8 cellular contexts compared by ENCODE assay signal in genomic region chr2:61855178-61855523, GRCh38. TPM values are rescaled to one million over a fixed set of nuclear protein-coding genes. Genes with fewer than 3 reads are reported as not detected.
A peak's percentile ranks its signal among the peaks of the same experiment; 100 is the strongest.
DNase-seq lines count a peak whose midpoint lies in the region; ATAC-seq and TF ChIP-seq lines count a peak whose summit lies in the region.

No MANE protein-coding gene starts in this region.

- H3K4me3 ChIP-seq in BLaER1 (peak overlapping the region; percentile 83; the same call in 1 of the 2 replicates), HEK293 (ENCODE audit: low read depth, low read length) (peak overlapping the region; percentile 90), right cardiac atrium (ENCODE audit: low read length) (peak overlapping the region; percentile 79), skeletal muscle cell (ENCODE audit: low read depth, low read length) (peak overlapping the region; percentile 89)

- no peaks in the 10 kb centered on the region for H3K27me3 Mint-ChIP-seq in activated CD8-positive, alpha-beta T cell treated with anti-CD3 and anti-CD28 coated beads for 36 hours

- H3K9ac ChIP-seq in BLaER1: peak overlapping the region; percentile 75

- peak overlapping the region; percentile 92 for H3K4me2 ChIP-seq in BLaER1

- peaks cover 15% of the 10 kb centered on the region for H3K4me1 ChIP-seq in BLaER1
- no peaks in the 10 kb centered on the region for H3K4me1 ChIP-seq in HEK293 (ENCODE audit: control insufficient read depth, insufficient read depth, low read length)
- H3K4me1 ChIP-seq in right cardiac atrium (ENCODE audit: control insufficient read depth, insufficient read depth, low read length): no peaks in the 10 kb centered on the region

- 0 out of 2 replicates have a peak, but pooled peaks have one; percentile 25 for TF ChIP-seq CTCF in HEK293 (tag by site-specific recombination; IDR thresholded peaks at IDR 0.05)
- no peak for TF ChIP-seq CTCF in activated CD8-positive, alpha-beta T cell treated with anti-CD3 and anti-CD28 coated beads for 36 hours (IDR thresholded peaks at IDR 0.05)

- H3K4me1 Mint-ChIP-seq in activated CD8-positive, alpha-beta T cell treated with anti-CD3 and anti-CD28 coated beads for 36 hours (ENCODE audit: low read depth): peaks cover 20% of the 10 kb centered on the region

- no peaks in the 10 kb centered on the region for H4K20me1 ChIP-seq in BLaER1

- WGBS in right cardiac atrium: 32% methylated on average over 9 of the region's 9 CpGs

- H3K36me3 Mint-ChIP-seq in activated CD8-positive, alpha-beta T cell treated with anti-CD3 and anti-CD28 coated beads for 36 hours (ENCODE audit: low read depth): peaks cover 11% of the 10 kb centered on the region

- H3K27ac ChIP-seq in BLaER1 (0 out of 2 replicates have a peak overlapping the region, but pooled peaks have one; percentile 16), HEK293 (ENCODE audit: extremely low read depth, low read depth, low read length) (peak overlapping the region; percentile 59), right cardiac atrium (ENCODE audit: low read length) (peak overlapping the region; percentile 25)

- no peak for ATAC-seq in activated CD8-positive, alpha-beta T cell treated with anti-CD3 and anti-CD28 coated beads for 36 hours
- ATAC-seq in right cardiac atrium: peak in 1 of 2 donors; percentile 0
- ATAC-seq in HG03354 (IDR thresholded peaks at IDR 0.05; ENCODE audit: poor library complexity, severe bottlenecking, unreplicated experiment): no peak

- no peaks in the 10 kb centered on the region for H3K9me3 Mint-ChIP-seq in activated CD8-positive, alpha-beta T cell treated with anti-CD3 and anti-CD28 coated beads for 36 hours

- no peak for DNase-seq in activated CD8-positive, alpha-beta T cell treated with anti-CD3 and anti-CD28 coated beads for 36 hours
- DNase-seq in right cardiac atrium (peak in 1 of 3 donors; percentile 45), skeletal muscle cell (ENCODE audit: low read depth) (no peak), NCI-H187 treated with DMSO at 0.1 percent for 48 hours (lab: John Stamatoyannopoulos, UW) (no peak), COLO829 (ENCODE audit: low spot score) (no peak)

- H3K27me3 ChIP-seq in BLaER1: no peaks in the 10 kb centered on the region
- H3K27me3 ChIP-seq in right cardiac atrium (ENCODE audit: control insufficient read depth, insufficient read depth): no peaks in the 10 kb centered on the region

- POLR2A ChIA-PET in HEK293 (lab: Yijun Ruan, JAX): interaction anchor here (0.6 to 2.2 kb wide), 4 partner anchors 8 to 17 kb away, joined by 3 to 9 read pairs (median 6); no protein-coding TSS in a partner anchor
- POLR2A ChIA-PET in activated CD8-positive, alpha-beta T cell treated with anti-CD3 and anti-CD28 coated beads for 36 hours (lab: Charles Lee): interaction anchor here (1.0 to 2.5 kb wide), 3 partner anchors 13 to 50 kb away, joined by 3 to 11 read pairs (median 3); partner anchors contain the start of gene COMMD1

- no peaks in the 10 kb centered on the region for H3K9me3 ChIP-seq in BLaER1
- H3K9me3 ChIP-seq in HEK293 (ENCODE audit: control insufficient read depth, insufficient read depth, low read depth, low read length): no peaks in the 10 kb centered on the region
- H3K9me3 ChIP-seq in right cardiac atrium (ENCODE audit: control insufficient read depth, low read length): no peaks in the 10 kb centered on the region

- peak overlapping the region; percentile 97 for H3K4me3 Mint-ChIP-seq in activated CD8-positive, alpha-beta T cell treated with anti-CD3 and anti-CD28 coated beads for 36 hours

- H3K36me3 ChIP-seq in BLaER1 (no peaks in the 10 kb centered on the region), HEK293 (ENCODE audit: control insufficient read depth in 2 of 2, insufficient read depth in 1 of 2, low read length in 2 of 2) (no peaks in the 10 kb centered on the region; a peak in 1 of 3 replicates)

- CTCF ChIA-PET in HEK293 (lab: Yijun Ruan, JAX): interaction anchor here (0.6 to 0.7 kb wide), 4 partner anchors 80 to 1367 kb away, joined by 3 to 4 read pairs (median 3); no protein-coding TSS in a partner anchor
- CTCF ChIA-PET in activated CD8-positive, alpha-beta T cell treated with anti-CD3 and anti-CD28 coated beads for 36 hours (lab: Charles Lee): no interaction called here

- peak overlapping the region; percentile 93 for H3K27ac Mint-ChIP-seq in activated CD8-positive, alpha-beta T cell treated with anti-CD3 and anti-CD28 coated beads for 36 hours

- intact Hi-C loops in activated CD8-positive, alpha-beta T cell treated with anti-CD3 and anti-CD28 coated beads for 36 hours (cut with micrococcal nuclease): no loop called here
- intact Hi-C loops in right cardiac atrium (cut with DNase I): no loop called here

TF ChIP-seq in HEK293, 187 proteins besides CTCF, POLR2A, EP300 and RAD21 (continues in another document):
- TF ChIP-seq ZNF18 (tag by site-specific recombination; IDR thresholded peaks at IDR 0.05): no peak
- TF ChIP-seq ZNF610 (tag by site-specific recombination; IDR thresholded peaks at IDR 0.05; ENCODE audit: borderline replicate concordance): no peak
- TF ChIP-seq ZBTB20 (tag by site-specific recombination; IDR thresholded peaks at IDR 0.05): peak; percentile 67; the same call in 1 of the 2 replicates
- no peak for TF ChIP-seq ZFHX2 (tag by site-specific recombination; conservative IDR thresholded peaks at IDR 0.05)
- 0 out of 2 replicates have a peak, but pooled peaks have one; percentile 8 for TF ChIP-seq MZF1 (tag by site-specific recombination; IDR thresholded peaks at IDR 0.05; ENCODE audit: borderline replicate concordance)
- TF ChIP-seq ZBTB26 (tag by site-specific recombination; optimal IDR thresholded peaks at IDR 0.05): peak; percentile 32
- no peak for TF ChIP-seq WT1 (tag by site-specific recombination; IDR thresholded peaks at IDR 0.05)
- peak; percentile 44; the same call in 1 of the 2 replicates for TF ChIP-seq ZNF398 (tag by site-specific recombination; IDR thresholded peaks at IDR 0.05)
- TF ChIP-seq ZNF335 (tag by site-specific recombination; conservative IDR thresholded peaks at IDR 0.05): peak; percentile 76
- TF ChIP-seq ZNF560 (tag by site-specific recombination; IDR thresholded peaks at IDR 0.05; ENCODE audit: borderline replicate concordance): no peak
- TF ChIP-seq TCF7L2 (IDR thresholded peaks at IDR 0.05; ENCODE audit: borderline replicate concordance, low read depth, low read length): no peak
- TF ChIP-seq ZNF341 (tag by site-specific recombination; IDR thresholded peaks at IDR 0.05; ENCODE audit: low read depth): 0 out of 2 replicates have a peak, but pooled peaks have one; percentile 8

RNA-seq across cellular contexts. Expression of gene FAM161A, which starts 1.3 kb away (rescaled TPM):
- 1 to 10 TPM; 6.5 to 6.6 TPM for total RNA-seq in activated CD8-positive, alpha-beta T cell treated with anti-CD3 and anti-CD28 coated beads for 36 hours
- 1 to 10 TPM; 1.3 to 2.5 (median 1.5) TPM for total RNA-seq in right cardiac atrium
- 1.1 TPM for polyA plus RNA-seq in right cardiac atrium

RNA-seq across cellular contexts. Expression of gene CCT4, which starts 33.3 kb away (rescaled TPM):
- 100 to 1,000 TPM; 388 to 390 TPM for total RNA-seq in activated CD8-positive, alpha-beta T cell treated with anti-CD3 and anti-CD28 coated beads for 36 hours
- 100 to 1,000 TPM in 3 of 4 donors, 10 to 100 TPM in 1; 89.7 to 112 (median 105) TPM for total RNA-seq in right cardiac atrium
- 74.1 TPM for polyA plus RNA-seq in right cardiac atrium

RNA-seq across cellular contexts. Expression of gene COMMD1, which starts 50.3 kb away (rescaled TPM):
- total RNA-seq in activated CD8-positive, alpha-beta T cell treated with anti-CD3 and anti-CD28 coated beads for 36 hours: 10 to 100 TPM; 25.3 to 27.0 TPM
- 10 to 100 TPM; 45.3 to 62.3 (median 56.3) TPM for total RNA-seq in right cardiac atrium
- 92.4 TPM for polyA plus RNA-seq in right cardiac atrium
